2 cellular contexts compared by ENCODE assay signal in genomic region chr22:40180403-40180802, GRCh38.
TF ChIP-seq lines count a peak whose summit lies in the region.

No MANE protein-coding gene starts in this region.

TF ChIP-seq in A549, 52 proteins besides CTCF, POLR2A, EP300 and RAD21 (continued from another document):
- TF ChIP-seq ELK1 (IDR thresholded peaks at IDR 0.05; ENCODE audit: low read depth, low read length) (no peak), E2F6 (IDR thresholded peaks at IDR 0.05; ENCODE audit: borderline replicate concordance, low read depth) (no peak), GATA3 (IDR thresholded peaks at IDR 0.05; ENCODE audit: borderline replicate concordance) (no peak), RNF2 (IDR thresholded peaks at IDR 0.05; ENCODE audit: borderline replicate concordance, low read depth) (no peak), REST (IDR thresholded peaks at IDR 0.05) (no peak), FOSB (CRISPR knock-in tag; IDR thresholded peaks at IDR 0.05) (no peak)

TF ChIP-seq in GM23338, 12 proteins besides CTCF, POLR2A, EP300 and RAD21 (continued from another document):
- TF ChIP-seq REST (IDR thresholded peaks at IDR 0.05; ENCODE audit: unreplicated experiment) (no peak), ZNF462 (CRISPR knock-in tag; IDR thresholded peaks at IDR 0.05) (no peak), ZNF331 (CRISPR knock-in tag; IDR thresholded peaks at IDR 0.05; ENCODE audit: low read depth) (no peak), EZH2phosphoT487 (IDR thresholded peaks at IDR 0.05; ENCODE audit: unreplicated experiment) (no peak), CREB1 (CRISPR knock-in tag; IDR thresholded peaks at IDR 0.05; ENCODE audit: low read depth) (no peak), POLR2AphosphoS5 (IDR thresholded peaks at IDR 0.05; ENCODE audit: low read depth) (no peak), ZNF114 (CRISPR knock-in tag; IDR thresholded peaks at IDR 0.05) (no peak)
